ENCODE assay signal across 10 cellular contexts in genomic region chr1:110341146-110341871, GRCh38. TPM values are rescaled to one million over a fixed set of nuclear protein-coding genes. Genes with fewer than 3 reads are reported as not detected.
A peak's percentile ranks its signal among the peaks of the same experiment; 100 is the strongest.
DNase-seq lines count a peak whose midpoint lies in the region; ATAC-seq, FAIRE-seq and TF ChIP-seq lines count a peak whose summit lies in the region.
"Had no signal": no experiment of that assay in that cellular context is flagged by ENCODE, and none has a peak within 500 bp of the region (broad histone marks: within the 10 kb centered on the region; RNA-seq: fewer than 3 reads in every experiment).

No MANE protein-coding gene starts in this region.

- H3K36me3 ChIP-seq in endothelial cell of umbilical vein (ENCODE audit: control insufficient read depth in 2 of 2, extremely low read depth in 1 of 2, insufficient read depth in 2 of 2, low read length in 2 of 2), result peaks cover 8% of the 10 kb centered on the region in 2 experiments
- peaks cover 0 to 23% of the 10 kb centered on the region in 2 donors for H3K36me3 ChIP-seq in psoas muscle (ENCODE audit: insufficient read depth in 1 of 2, low read depth in 1 of 2)
- H3K36me3 ChIP-seq in left lung, result peaks cover 0 to 25% of the 10 kb centered on the region in 2 donors

- H3K27ac ChIP-seq in endothelial cell of umbilical vein (ENCODE audit: insufficient read depth, low read depth, low read length) (no peak overlapping the region), psoas muscle (peak overlapping the region; percentile 97), left lung (no peak overlapping the region)
- H3K27ac ChIP-seq: suprapubic skin had no signal

- H3K9me3 ChIP-seq in endothelial cell of umbilical vein (replicated peaks; ENCODE audit: control insufficient read depth, insufficient read depth, low read length) (no peaks in the 10 kb centered on the region), psoas muscle (no peaks in the 10 kb centered on the region), left lung (no peaks in the 10 kb centered on the region)
- H3K9me3 ChIP-seq: suprapubic skin had no signal

- FAIRE-seq in endothelial cell of umbilical vein (lab: Jason Lieb, UNC), result no peak

- ATAC-seq in activated CD4-positive, alpha-beta T cell treated with anti-CD3 and anti-CD28 coated beads for 36 hours, result no peak
- ATAC-seq in psoas muscle (no peak), left lung (no peak)

- peaks cover 10% of the 10 kb centered on the region for H4K20me1 ChIP-seq in endothelial cell of umbilical vein (replicated peaks; ENCODE audit: control insufficient read depth, extremely low read depth, insufficient read depth, low read length)

- DNase-seq in activated CD4-positive, alpha-beta T cell treated with anti-CD3 and anti-CD28 coated beads for 36 hours, result no peak
- no peak for DNase-seq in activated CD4-positive, alpha-beta T cell treated with anti-CD3 and anti-CD28 coated beads, Interleukin-2, amount 50 U/mL, for 48 hours
- DNase-seq in NCI-H2107 treated with DMSO at 0.1 percent for 48 hours (lab: John Stamatoyannopoulos, UW; ENCODE audit: unreplicated experiment), result peak; percentile 34
- no peak for DNase-seq in endothelial cell of umbilical vein (ENCODE audit: low read depth, low spot score)
- peak in 1 of 2 donors; percentile 50 for DNase-seq in psoas muscle
- DNase-seq in T-helper 2 cell treated with Interferon-gamma antibody and Interleukin-4, amounts not matched to agents 5 μg/mL and 100 μg/mL, for 36 hours (ENCODE audit: low spot score), result no peak
- DNase-seq in medulla oblongata (ENCODE audit: extremely low spot score), result no peak
- DNase-seq in left lung, result no peak

- H3K36me3 Mint-ChIP-seq in activated CD4-positive, alpha-beta T cell treated with anti-CD3 and anti-CD28 coated beads for 36 hours (ENCODE audit: low read depth), result peaks cover 61% of the 10 kb centered on the region
- H3K36me3 Mint-ChIP-seq in T-helper 2 cell treated with Interferon-gamma antibody and Interleukin-4, amounts not matched to agents 5 μg/mL and 100 μg/mL, for 36 hours (ENCODE audit: low read depth), result peaks cover 58% of the 10 kb centered on the region

- POLR2A ChIA-PET in activated CD4-positive, alpha-beta T cell treated with anti-CD3 and anti-CD28 coated beads for 36 hours (lab: Charles Lee), result interaction anchor here (0.9 to 1.4 kb wide), 4 partner anchors 10 to 51 kb away, joined by 3 to 4 read pairs (median 4); no protein-coding TSS in a partner anchor
- POLR2A ChIA-PET in endothelial cell of umbilical vein (lab: Charles Lee), result no interaction called here

- H3K4me3 ChIP-seq in endothelial cell of umbilical vein (replicated peaks in 1 of 3; ENCODE audit: insufficient read depth in 1 of 3, low read depth in 1 of 3, low read length in 3 of 3) (no peak overlapping the region), psoas muscle (peak overlapping the region; percentile 93), left lung (peak overlapping the region in 1 of 2 donors; percentile 98)

- H3K4me1 ChIP-seq in endothelial cell of umbilical vein (ENCODE audit: control insufficient read depth, extremely low read depth, insufficient read depth, low read length) (peaks cover 37% of the 10 kb centered on the region), psoas muscle (peaks cover 68% of the 10 kb centered on the region), left lung (peaks cover 31 to 78% of the 10 kb centered on the region in 2 donors)

- H3K79me2 ChIP-seq in endothelial cell of umbilical vein (ENCODE audit: control insufficient read depth, insufficient read depth, low read length), result peaks cover 69% of the 10 kb centered on the region

- no peaks in the 10 kb centered on the region for H3K9me1 ChIP-seq in endothelial cell of umbilical vein (replicated peaks; ENCODE audit: control insufficient read depth, extremely low read depth, insufficient read depth, low read length)

- H3K27me3 ChIP-seq in endothelial cell of umbilical vein (ENCODE audit: control insufficient read depth in 2 of 2, insufficient read depth in 2 of 2, low read length in 2 of 2), result no peaks in the 10 kb centered on the region
- H3K27me3 ChIP-seq in psoas muscle (ENCODE audit: insufficient read depth in 3 of 3, low read length in 2 of 3), result no peaks in the 10 kb centered on the region
- H3K27me3 ChIP-seq in left lung, result no peaks in the 10 kb centered on the region
- H3K27me3 ChIP-seq: suprapubic skin had no signal

- no peaks in the 10 kb centered on the region for H3K9me3 Mint-ChIP-seq in activated CD4-positive, alpha-beta T cell treated with anti-CD3 and anti-CD28 coated beads for 36 hours (ENCODE audit: low read depth)
- H3K9me3 Mint-ChIP-seq in T-helper 2 cell treated with Interferon-gamma antibody and Interleukin-4, amounts not matched to agents 5 μg/mL and 100 μg/mL, for 36 hours, result no peaks in the 10 kb centered on the region
- H3K9me3 Mint-ChIP-seq: activated T-helper 1 cell treated with anti-CD3 and anti-CD28 coated beads, Interleukin-12 subunit alpha, Interleukin-12 subunit beta, Interleukin-2, Interleukin-4 antibody, amounts not matched to agents 30 ng/mL and 10 ng/mL and 1 ng/mL, durations not matched to agents 14 hours and 24 hours and 36 hours had no signal

- H2AFZ ChIP-seq in endothelial cell of umbilical vein (ENCODE audit: low read depth, low read length), result no peak overlapping the region

- no peak overlapping the region for H3K9ac ChIP-seq in endothelial cell of umbilical vein (replicated peaks; ENCODE audit: extremely low read depth, insufficient read depth, low read length)

- peak overlapping the region; percentile 2 for H3K27ac Mint-ChIP-seq in activated CD4-positive, alpha-beta T cell treated with anti-CD3 and anti-CD28 coated beads for 36 hours
- no peak overlapping the region for H3K27ac Mint-ChIP-seq in T-helper 2 cell treated with Interferon-gamma antibody and Interleukin-4, amounts not matched to agents 5 μg/mL and 100 μg/mL, for 36 hours

- H3K4me3 Mint-ChIP-seq in activated CD4-positive, alpha-beta T cell treated with anti-CD3 and anti-CD28 coated beads for 36 hours, result no peak overlapping the region
- no peak overlapping the region for H3K4me3 Mint-ChIP-seq in T-helper 2 cell treated with Interferon-gamma antibody and Interleukin-4, amounts not matched to agents 5 μg/mL and 100 μg/mL, for 36 hours
- H3K4me3 Mint-ChIP-seq: activated T-helper 1 cell treated with anti-CD3 and anti-CD28 coated beads, Interleukin-12 subunit alpha, Interleukin-12 subunit beta, Interleukin-2, Interleukin-4 antibody, amounts not matched to agents 30 ng/mL and 10 ng/mL and 1 ng/mL, durations not matched to agents 14 hours and 24 hours and 36 hours had no signal

- CTCF ChIA-PET in activated CD4-positive, alpha-beta T cell treated with anti-CD3 and anti-CD28 coated beads for 36 hours (lab: Charles Lee), result interaction anchor here (0.9 to 9.2 kb wide), 3 partner anchors 12 to 132 kb away, joined by 3 to 137 read pairs (median 4); partner anchors contain the start of gene KCNC4
- CTCF ChIA-PET in endothelial cell of umbilical vein (lab: Charles Lee), result interaction anchor here (1.5 to 5.5 kb wide), 2 partner anchors 132 to 155 kb away, joined by 3 to 80 read pairs; partner anchors contain the start of gene KCNC4

- TF ChIP-seq CTCF in endothelial cell of umbilical vein (IDR thresholded peaks at IDR 0.05; ENCODE audit: extremely low read depth in 1 of 2, insufficient read depth in 1 of 2, low read depth in 1 of 2, low read length in 2 of 2), result no peak
- no peak for TF ChIP-seq CTCF in psoas muscle (IDR thresholded peaks at IDR 0.05)
- TF ChIP-seq CTCF in left lung (IDR thresholded peaks at IDR 0.05), result no peak

- peaks cover 65% of the 10 kb centered on the region for H3K4me1 Mint-ChIP-seq in activated CD4-positive, alpha-beta T cell treated with anti-CD3 and anti-CD28 coated beads for 36 hours
- peaks cover 65% of the 10 kb centered on the region for H3K4me1 Mint-ChIP-seq in T-helper 2 cell treated with Interferon-gamma antibody and Interleukin-4, amounts not matched to agents 5 μg/mL and 100 μg/mL, for 36 hours (ENCODE audit: low read depth)

- BruUV-seq in endothelial cell of umbilical vein (replicated peaks; lab: Mats Ljungman, UMichigan), result no TSS peak

- no peak for TF ChIP-seq POLR2A in endothelial cell of umbilical vein (IDR thresholded peaks at IDR 0.05; ENCODE audit: low read depth, low read length)

- H3K27me3 Mint-ChIP-seq in activated CD4-positive, alpha-beta T cell treated with anti-CD3 and anti-CD28 coated beads for 36 hours, result no peaks in the 10 kb centered on the region
- no peaks in the 10 kb centered on the region for H3K27me3 Mint-ChIP-seq in T-helper 2 cell treated with Interferon-gamma antibody and Interleukin-4, amounts not matched to agents 5 μg/mL and 100 μg/mL, for 36 hours (ENCODE audit: low read depth)

- H3K4me2 ChIP-seq in endothelial cell of umbilical vein (ENCODE audit: insufficient read depth, low read length), result peak overlapping the region; percentile 77

- dilution Hi-C loops in endothelial cell of umbilical vein (cut with MboI; ENCODE audit: extremely low pct_ligation_motif_present, low sequenced_read_pairs), result no loop called here

- intact Hi-C loops in activated CD4-positive, alpha-beta T cell treated with anti-CD3 and anti-CD28 coated beads for 36 hours (cut with DNase I, micrococcal nuclease), result no loop called here
- intact Hi-C loops in endothelial cell of umbilical vein (cut with micrococcal nuclease), result no loop called here
- intact Hi-C loops in psoas muscle (cut with DNase I), result loop anchor here in 1 of 2 donors (5.0 to 10.0 kb wide), 2 partner anchors 66 to 1103 kb away; partner anchors contain the start of genes ATP5PB, LAMTOR5 and WDR77
- intact Hi-C loops in left lung (cut with DNase I), result no loop called here

- 68 to 74% (median 69%) methylated on average over 27 of the region's 27 CpGs for WGBS in psoas muscle, 3 donors

RNA-seq across cellular contexts. Expression of gene RBM15, which starts 2.1 kb away (rescaled TPM):
- 10 to 100 TPM; 60.7 to 63.2 TPM for total RNA-seq in activated CD4-positive, alpha-beta T cell treated with anti-CD3 and anti-CD28 coated beads for 36 hours
- total RNA-seq in endothelial cell of umbilical vein, result 26.9 and 29.5 TPM in 2 replicates
- polyA plus RNA-seq in endothelial cell of umbilical vein, result 7.3 and 8.5 TPM in 2 replicates
- polyA plus RNA-seq in endothelial cell of umbilical vein (2011; cell fraction: cytosol; rRNA removed), result 7.7 and 7.8 TPM in 2 replicates
- 16.0 and 17.9 TPM in 2 replicates for polyA plus RNA-seq in endothelial cell of umbilical vein (2011; cell fraction: nucleus; rRNA removed)
- polyA plus RNA-seq in endothelial cell of umbilical vein (2012), result 3.9 and 5.5 TPM in 2 replicates
- 68.5 and 70.8 TPM in 2 replicates for polyA minus RNA-seq in endothelial cell of umbilical vein
- polyA minus RNA-seq in endothelial cell of umbilical vein (2011; cell fraction: cytosol; rRNA and poly(A)+ RNA removed), result 44.8 TPM
- 66.8 and 80.4 TPM in 2 replicates for polyA minus RNA-seq in endothelial cell of umbilical vein (2011; cell fraction: nucleus; rRNA and poly(A)+ RNA removed)
- total RNA-seq in psoas muscle, result 10 to 100 TPM; 18.9 to 32.0 (median 25.0) TPM
- 10 to 100 TPM in 1 of 3 donors, 1 to 10 TPM in 2; 1.9 to 22.4 (median 4.4) TPM for polyA plus RNA-seq in psoas muscle
- total RNA-seq in left lung, result 10 to 100 TPM; 20.6 to 24.3 TPM

RNA-seq across cellular contexts. Expression of gene SLC16A4, which starts 49.5 kb away (rescaled TPM):
- total RNA-seq in activated CD4-positive, alpha-beta T cell treated with anti-CD3 and anti-CD28 coated beads for 36 hours, result under 1 TPM; 0.14 to 0.44 TPM
- total RNA-seq in endothelial cell of umbilical vein (2.1 and 2.8 TPM in 2 replicates), psoas muscle (1 to 10 TPM in 2 of 4 donors, under 1 TPM in 2; 0.86 to 1.1 (median 1.0) TPM), left lung (10 to 100 TPM; 12.0 to 40.5 TPM)
- polyA plus RNA-seq in endothelial cell of umbilical vein (6.3 and 7.2 TPM in 2 replicates), psoas muscle (1 to 10 TPM in 2 of 3 donors, under 1 TPM in 1; 0.79 to 4.3 (median 1.1) TPM)
- 3.4 and 3.9 TPM in 2 replicates for polyA plus RNA-seq in endothelial cell of umbilical vein (2011; cell fraction: cytosol; rRNA removed)
- 2.3 and 2.7 TPM in 2 replicates for polyA plus RNA-seq in endothelial cell of umbilical vein (2011; cell fraction: nucleus; rRNA removed)
- polyA plus RNA-seq in endothelial cell of umbilical vein (2012), result 3.0 and 6.4 TPM in 2 replicates
- 13.8 and 15.8 TPM in 2 replicates for polyA minus RNA-seq in endothelial cell of umbilical vein
- polyA minus RNA-seq in endothelial cell of umbilical vein (2011; cell fraction: cytosol; rRNA and poly(A)+ RNA removed), result not detected
- 2.0 and 4.2 TPM in 2 replicates for polyA minus RNA-seq in endothelial cell of umbilical vein (2011; cell fraction: nucleus; rRNA and poly(A)+ RNA removed)
